In genomic region chr6:91240878-91241603, GRCh38 we compare ENCODE assay signal across 1 cellular context.
TF ChIP-seq lines count a peak whose summit lies in the region.

No MANE protein-coding gene starts in this region.

TF ChIP-seq in WTC11, 78 proteins besides CTCF, POLR2A, EP300 and RAD21 (continued from another document):
- TF ChIP-seq, protein P1, sequence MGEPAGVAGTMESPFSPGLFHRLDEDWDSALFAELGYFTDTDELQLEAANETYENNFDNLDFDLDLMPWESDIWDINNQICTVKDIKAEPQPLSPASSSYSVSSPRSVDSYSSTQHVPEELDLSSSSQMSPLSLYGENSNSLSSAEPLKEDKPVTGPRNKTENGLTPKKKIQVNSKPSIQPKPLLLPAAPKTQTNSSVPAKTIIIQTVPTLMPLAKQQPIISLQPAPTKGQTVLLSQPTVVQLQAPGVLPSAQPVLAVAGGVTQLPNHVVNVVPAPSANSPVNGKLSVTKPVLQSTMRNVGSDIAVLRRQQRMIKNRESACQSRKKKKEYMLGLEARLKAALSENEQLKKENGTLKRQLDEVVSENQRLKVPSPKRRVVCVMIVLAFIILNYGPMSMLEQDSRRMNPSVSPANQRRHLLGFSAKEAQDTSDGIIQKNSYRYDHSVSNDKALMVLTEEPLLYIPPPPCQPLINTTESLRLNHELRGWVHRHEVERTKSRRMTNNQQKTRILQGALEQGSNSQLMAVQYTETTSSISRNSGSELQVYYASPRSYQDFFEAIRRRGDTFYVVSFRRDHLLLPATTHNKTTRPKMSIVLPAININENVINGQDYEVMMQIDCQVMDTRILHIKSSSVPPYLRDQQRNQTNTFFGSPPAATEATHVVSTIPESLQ (CRISPR knock-in tag; IDR thresholded peaks at IDR 0.05) = no peak
- TF ChIP-seq NFATC4 (CRISPR knock-in tag; IDR thresholded peaks at IDR 0.05) (no peak), TEAD1 (CRISPR knock-in tag; IDR thresholded peaks at IDR 0.05) (no peak), SMAD4 (CRISPR knock-in tag; IDR thresholded peaks at IDR 0.05) (no peak), JUN (CRISPR knock-in tag; IDR thresholded peaks at IDR 0.05) (no peak)
TF ChIP-seq in WTC11: peak in this region for 0.
